Comparison of ENCODE assay signal across 19 cellular contexts in genomic region chr2:17800693-17801458, GRCh38. TPM values are rescaled to one million over a fixed set of nuclear protein-coding genes. Genes with fewer than 3 reads are reported as not detected.
A peak's percentile ranks its signal among the peaks of the same experiment; 100 is the strongest.
DNase-seq lines count a peak whose midpoint lies in the region; ATAC-seq and TF ChIP-seq lines count a peak whose summit lies in the region.
"Had no signal": no experiment of that assay in that cellular context is flagged by ENCODE, and none has a peak within 500 bp of the region (broad histone marks: within the 10 kb centered on the region; RNA-seq: fewer than 3 reads in every experiment).

No MANE protein-coding gene starts in this region.

- no peaks in the 10 kb centered on the region for H4K20me1 ChIP-seq in neural progenitor cell (ENCODE audit: low read depth)

- H3K27me3 Mint-ChIP-seq in neural crest cell (ENCODE audit: low read depth), result no peaks in the 10 kb centered on the region
- H3K27me3 Mint-ChIP-seq in T-helper 17 cell, result peaks cover 40% of the 10 kb centered on the region
- peaks cover 7% of the 10 kb centered on the region for H3K27me3 Mint-ChIP-seq in neural progenitor cell (ENCODE audit: insufficient read depth, low read depth)

- H3K36me3 Mint-ChIP-seq in neural crest cell (ENCODE audit: low read depth) (no peaks in the 10 kb centered on the region), T-helper 17 cell (ENCODE audit: low read depth) (no peaks in the 10 kb centered on the region), neural progenitor cell (no peaks in the 10 kb centered on the region)

- no peaks in the 10 kb centered on the region for H3K79me2 ChIP-seq in neural progenitor cell (ENCODE audit: low read depth)

- no peaks in the 10 kb centered on the region for H3K36me3 ChIP-seq in colonic mucosa
- no peaks in the 10 kb centered on the region for H3K36me3 ChIP-seq in neural progenitor cell
- H3K36me3 ChIP-seq: BE2C, esophagus squamous epithelium, lower lobe of right lung, suprapubic skin had no signal

- H3K4me2 ChIP-seq in neural progenitor cell, result no peak overlapping the region
- H3K4me2 ChIP-seq: KMS-11 had no signal

- H3K4me1 Mint-ChIP-seq in neural crest cell, result peaks cover 25% of the 10 kb centered on the region
- peaks cover 8% of the 10 kb centered on the region for H3K4me1 Mint-ChIP-seq in T-helper 17 cell
- H3K4me1 Mint-ChIP-seq in neural progenitor cell, result peaks cover 18% of the 10 kb centered on the region

- H3K9ac ChIP-seq in colonic mucosa (ENCODE audit: low read depth in 2 of 2, low read length in 2 of 2) (no peak overlapping the region), neural progenitor cell (no peak overlapping the region)
- H3K9ac ChIP-seq: KMS-11 had no signal

- intact Hi-C loops in colonic mucosa (cut with DNase I), result no loop called here

- H3K4me1 ChIP-seq in colonic mucosa (no peaks in the 10 kb centered on the region), neural progenitor cell (peaks cover 6% of the 10 kb centered on the region)
- H3K4me1 ChIP-seq: suprapubic skin had no signal

- H3K9me3 ChIP-seq in colonic mucosa, result no peaks in the 10 kb centered on the region
- H3K9me3 ChIP-seq in T-helper 17 cell (ENCODE audit: control insufficient read depth, low read length, poor library complexity, severe bottlenecking), result no peaks in the 10 kb centered on the region
- H3K9me3 ChIP-seq in neural progenitor cell (ENCODE audit: low read depth), result no peaks in the 10 kb centered on the region
- H3K9me3 ChIP-seq: BE2C, esophagus squamous epithelium, lower lobe of right lung, suprapubic skin had no signal

- no peak overlapping the region for H3K4me3 Mint-ChIP-seq in neural crest cell
- no peak overlapping the region for H3K4me3 Mint-ChIP-seq in T-helper 17 cell
- H3K4me3 Mint-ChIP-seq in neural progenitor cell, result no peak overlapping the region
- H3K4me3 Mint-ChIP-seq: activated CD8-positive, alpha-beta T cell treated with anti-CD3 and anti-CD28 coated beads for 36 hours had no signal

- H2AFZ ChIP-seq in neural progenitor cell (replicated peaks), result no peak overlapping the region

- H3K9me3 Mint-ChIP-seq in neural crest cell (no peaks in the 10 kb centered on the region), neural progenitor cell (no peaks in the 10 kb centered on the region)
- H3K9me3 Mint-ChIP-seq: activated CD8-positive, alpha-beta T cell treated with anti-CD3 and anti-CD28 coated beads for 36 hours had no signal

- H3F3A ChIP-seq in neural progenitor cell (ENCODE audit: low read depth), result no peaks in the 10 kb centered on the region

- TF ChIP-seq CTCF in colonic mucosa (IDR thresholded peaks at IDR 0.05), result no peak
- TF ChIP-seq CTCF in neural crest cell (conservative IDR thresholded peaks at IDR 0.05), result no peak
- TF ChIP-seq CTCF in neural progenitor cell (IDR thresholded peaks at IDR 0.05), result no peak

- DNase-seq in DMS79 (lab: John Stamatoyannopoulos, UW) (peak; percentile 47), NCI-H146 (lab: John Stamatoyannopoulos, UW) (peak; percentile 16), colonic mucosa (peak; percentile 53), neural crest cell (ENCODE audit: low read depth, low spot score) (no peak), T-helper 17 cell (no peak), neural progenitor cell (ENCODE audit: low spot score) (no peak), NK-92 (lab: John Stamatoyannopoulos, UW; ENCODE audit: unreplicated experiment) (no peak)
- DNase-seq: activated CD8-positive, alpha-beta T cell treated with anti-CD3 and anti-CD28 coated beads for 36 hours; esophagus squamous epithelium; lower lobe of right lung; NCI-H1930; occipital lobe; stimulated activated CD4-positive, alpha-beta T cell treated with anti-CD3 and anti-CD28 coated beads, Interleukin-12 subunit alpha, Interleukin-12 subunit beta, amount 100 ng/mL, for 4 hours had no signal

- H3K27me3 ChIP-seq in colonic mucosa (no peaks in the 10 kb centered on the region), neural progenitor cell (no peaks in the 10 kb centered on the region)
- H3K27me3 ChIP-seq: BE2C, suprapubic skin had no signal

- no peak for ATAC-seq in T-helper 17 cell
- ATAC-seq in HG03025 (IDR thresholded peaks at IDR 0.05; ENCODE audit: low FRiP score, unreplicated experiment), result no peak
- ATAC-seq: activated CD8-positive, alpha-beta T cell treated with anti-CD3 and anti-CD28 coated beads for 36 hours; HCT116; lower lobe of right lung had no signal

- H3K4me3 ChIP-seq in colonic mucosa, result no peak overlapping the region
- no peak overlapping the region for H3K4me3 ChIP-seq in neural progenitor cell
- H3K4me3 ChIP-seq: esophagus squamous epithelium, lower lobe of right lung, suprapubic skin had no signal

- H3K27ac Mint-ChIP-seq in neural crest cell (ENCODE audit: unreplicated experiment), result peak overlapping the region; percentile 88
- H3K27ac Mint-ChIP-seq in T-helper 17 cell, result no peak overlapping the region
- H3K27ac Mint-ChIP-seq in neural progenitor cell, result no peak overlapping the region
- H3K27ac Mint-ChIP-seq: activated CD8-positive, alpha-beta T cell treated with anti-CD3 and anti-CD28 coated beads for 36 hours had no signal

- H3K27ac ChIP-seq in colonic mucosa (no peak overlapping the region), neural progenitor cell (no peak overlapping the region)
- H3K27ac ChIP-seq: esophagus squamous epithelium, KMS-11, lower lobe of right lung, suprapubic skin had no signal

RNA-seq across cellular contexts. Expression of gene MSGN1, which starts 15.4 kb away (rescaled TPM):
- total RNA-seq in colonic mucosa (not detected), neural crest cell (not detected in 2 replicates), T-helper 17 cell (not detected), neural progenitor cell (ENCODE audit: low replicate concordance) (not detected in 2 replicates)
- total RNA-seq: activated CD8-positive, alpha-beta T cell treated with anti-CD3 and anti-CD28 coated beads for 36 hours; esophagus squamous epithelium; lower lobe of right lung; occipital lobe; SK-MEL-5; suprapubic skin had no signal

RNA-seq across cellular contexts. Expression of gene GEN1, which starts 46.9 kb away (rescaled TPM):
- 10 to 100 TPM; 13.1 to 30.0 TPM for total RNA-seq in colonic mucosa
- 29.7 and 31.2 TPM in 2 replicates for total RNA-seq in neural crest cell
- total RNA-seq in T-helper 17 cell, result 10 to 100 TPM in 1 of 2 donors, 1 to 10 TPM in 1; 7.2 to 10.7 TPM
- 42.5 and 43.5 TPM in 2 replicates for total RNA-seq in neural progenitor cell (ENCODE audit: low replicate concordance)

RNA-seq across cellular contexts. Expression of gene SMC6, which starts 47.3 kb away (rescaled TPM):
- total RNA-seq in colonic mucosa (10 to 100 TPM; 23.3 to 25.2 TPM), neural crest cell (33.6 and 38.2 TPM in 2 replicates), T-helper 17 cell (10 to 100 TPM; 14.1 to 14.4 TPM), neural progenitor cell (ENCODE audit: low replicate concordance) (38.2 and 56.8 TPM in 2 replicates)

Comparison
In these comparisons a context has a peak if more than half of its experiments do, and no peak if none do; other contexts are left out.
1. DNase-seq: peak in DMS79 (single experiment), NCI-H146 (single experiment) and colonic mucosa (single experiment); none in neural crest cell (single experiment), T-helper 17 cell (0 of 3), neural progenitor cell (single experiment) and NK-92 (single experiment).